Comparison of ENCODE assay signal across 15 cellular contexts in the genomic region with DNA sequence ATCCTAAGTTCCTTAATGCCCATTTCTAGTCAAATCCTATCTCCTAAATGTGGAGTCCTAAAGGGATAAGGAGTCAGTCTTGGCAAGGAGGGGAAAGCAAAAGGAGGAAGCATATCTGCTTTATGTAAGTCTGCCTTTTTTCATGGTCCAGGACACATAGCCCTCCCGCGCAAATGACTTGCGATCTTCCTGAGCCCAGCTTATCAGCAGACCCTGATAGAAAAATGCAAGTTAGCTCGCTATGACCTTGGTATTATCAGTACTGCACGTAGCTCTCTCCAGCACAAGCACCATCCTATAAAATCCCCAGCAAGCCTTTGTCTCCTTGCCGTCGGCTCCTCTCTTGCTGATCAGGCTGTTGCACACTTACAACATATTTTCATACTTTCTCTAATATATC.
A peak's percentile ranks its signal among the peaks of the same experiment; 100 is the strongest.
DNase-seq lines count a peak whose midpoint lies in the region; ATAC-seq and TF ChIP-seq lines count a peak whose summit lies in the region.
"Had no signal": no experiment of that assay in that cellular context is flagged by ENCODE, and none has a peak within 500 bp of the region (broad histone marks: within the 10 kb centered on the region; RNA-seq: fewer than 3 reads in every experiment).

No MANE protein-coding gene starts in this region.

- H3K27me3 ChIP-seq in cardiac muscle cell: no peaks in the 10 kb centered on the region

- peak overlapping the region; percentile 91 for H3K27ac ChIP-seq in cardiac muscle cell
- H3K27ac ChIP-seq: 22Rv1 had no signal

- no peak for TF ChIP-seq CTCF in cardiac muscle cell (IDR thresholded peaks at IDR 0.05; ENCODE audit: low read depth, low read length)
- TF ChIP-seq CTCF in mesothelial cell of epicardium (IDR thresholded peaks at IDR 0.05; ENCODE audit: unreplicated experiment): no peak

- H3K4me1 ChIP-seq in cardiac muscle cell (ENCODE audit: low read depth): peaks cover 54% of the 10 kb centered on the region
- H3K4me1 ChIP-seq: Caco-2 had no signal

- DNase-seq in cardiac muscle cell (ENCODE audit: low read depth in 1 of 2, low spot score in 1 of 2) (peak; percentile 1 to 83), left ventricle myocardium superior (no peak), left kidney (ENCODE audit: low read depth, low spot score) (peak; percentile 10), mesothelial cell of epicardium (ENCODE audit: low spot score in 2 of 2, unreplicated experiment in 2 of 2) (peak in 1 of 2 experiments; percentile 36), NCI-H345 (lab: John Stamatoyannopoulos, UW) (no peak), GDM1 (lab: John Stamatoyannopoulos, UW) (no peak)
- DNase-seq in activated effector memory CD4-positive, alpha-beta T cell treated with anti-CD3 and anti-CD28 coated beads, Interleukin-2, amount 50 U/mL, for 16 hours: no peak
- DNase-seq: Caco-2; CD8-positive, alpha-beta T cell; GOT3; H9 had no signal

- H3K4me1 Mint-ChIP-seq in mesothelial cell of epicardium: no peaks in the 10 kb centered on the region
- H3K4me1 Mint-ChIP-seq in stimulated activated memory B cell treated with anti-CD40 and anti-IgM and Interleukin-4, amounts not matched to agents 10 μg/mL and 1 μg/mL and 100 μg/mL, for 72 hours: no peaks in the 10 kb centered on the region
- H3K4me1 Mint-ChIP-seq: CD14-positive monocyte, H9 had no signal

- H3K4me3 Mint-ChIP-seq in mesothelial cell of epicardium: no peak overlapping the region
- H3K4me3 Mint-ChIP-seq in stimulated activated memory B cell treated with anti-CD40 and anti-IgM and Interleukin-4, amounts not matched to agents 10 μg/mL and 1 μg/mL and 100 μg/mL, for 72 hours: no peak overlapping the region
- H3K4me3 Mint-ChIP-seq: CD14-positive monocyte; CD8-positive, alpha-beta T cell; H9 had no signal

- no peaks in the 10 kb centered on the region for H3K9me3 ChIP-seq in cardiac muscle cell (ENCODE audit: low read depth)
- H3K9me3 ChIP-seq: Caco-2 had no signal

- H3K36me3 ChIP-seq in cardiac muscle cell: no peaks in the 10 kb centered on the region

- peak overlapping the region; percentile 39 for H3K27ac Mint-ChIP-seq in mesothelial cell of epicardium
- H3K27ac Mint-ChIP-seq in stimulated activated memory B cell treated with anti-CD40 and anti-IgM and Interleukin-4, amounts not matched to agents 10 μg/mL and 1 μg/mL and 100 μg/mL, for 72 hours: no peak overlapping the region
- H3K27ac Mint-ChIP-seq: CD14-positive monocyte; CD8-positive, alpha-beta T cell had no signal

- H3K36me3 Mint-ChIP-seq in mesothelial cell of epicardium: no peaks in the 10 kb centered on the region
- no peaks in the 10 kb centered on the region for H3K36me3 Mint-ChIP-seq in stimulated activated memory B cell treated with anti-CD40 and anti-IgM and Interleukin-4, amounts not matched to agents 10 μg/mL and 1 μg/mL and 100 μg/mL, for 72 hours
- H3K36me3 Mint-ChIP-seq: CD14-positive monocyte; CD8-positive, alpha-beta T cell had no signal

- no peaks in the 10 kb centered on the region for H3K9me3 Mint-ChIP-seq in mesothelial cell of epicardium
- H3K9me3 Mint-ChIP-seq in stimulated activated memory B cell treated with anti-CD40 and anti-IgM and Interleukin-4, amounts not matched to agents 10 μg/mL and 1 μg/mL and 100 μg/mL, for 72 hours: peaks cover 3% of the 10 kb centered on the region
- H3K9me3 Mint-ChIP-seq: CD14-positive monocyte, H9 had no signal

- H3K4me3 ChIP-seq in cardiac muscle cell: peak overlapping the region; percentile 48
- H3K4me3 ChIP-seq: GM12878 had no signal

- no peaks in the 10 kb centered on the region for H3K27me3 Mint-ChIP-seq in mesothelial cell of epicardium (ENCODE audit: low read depth)
- H3K27me3 Mint-ChIP-seq in stimulated activated memory B cell treated with anti-CD40 and anti-IgM and Interleukin-4, amounts not matched to agents 10 μg/mL and 1 μg/mL and 100 μg/mL, for 72 hours: no peaks in the 10 kb centered on the region

- intact Hi-C loops in left ventricle myocardium superior (cut with micrococcal nuclease): no loop called here

- ATAC-seq in left ventricle myocardium superior: no peak
- peak; percentile 20 for ATAC-seq in stimulated activated memory B cell treated with anti-CD40 and anti-IgM and Interleukin-4, amounts not matched to agents 10 μg/mL and 1 μg/mL and 100 μg/mL, for 72 hours
- ATAC-seq: CD8-positive, alpha-beta T cell; GM12878 had no signal

Comparison
In these comparisons a context has a peak if more than half of its experiments do, and no peak if none do; other contexts are left out.
1. DNase-seq: peak in cardiac muscle cell (2 of 2) and left kidney (single experiment); none in left ventricle myocardium superior (single experiment), activated effector memory CD4-positive, alpha-beta T cell treated with anti-CD3 and anti-CD28 coated beads, Interleukin-2, amount 50 U/mL, for 16 hours (single experiment), NCI-H345 (single experiment) and GDM1 (single experiment).